Comparison of ENCODE assay signal across 27 cellular contexts in genomic region chr6:18985958-18986357, GRCh38.
"Had no signal": no experiment of that assay in that cellular context is flagged by ENCODE, and none has a peak within 500 bp of the region (broad histone marks: within the 10 kb centered on the region; RNA-seq: fewer than 3 reads in every experiment).

No MANE protein-coding gene starts in this region.

- H3K27me3 ChIP-seq: pancreas, suprapubic skin, tibial artery, uterus had no signal

- H3K4me3 Mint-ChIP-seq: immature natural killer cell; mesothelial cell of epicardium; naive B cell; natural killer cell; stimulated activated effector memory CD8-positive, alpha-beta T cell treated with anti-CD3 and anti-CD28 coated beads, Interleukin-12 subunit alpha, Interleukin-12 subunit beta, amount 100 ng/mL, for 72 hours; stimulated activated naive CD8-positive, alpha-beta T cell treated with anti-CD3 and anti-CD28 coated beads, Interleukin-15, Interleukin-2, amounts not matched to agents 100 ng/mL and 50 ng/mL, for 24 hours had no signal

- H3K27ac ChIP-seq: left lung, pancreas, prostate gland, suprapubic skin, thoracic aorta, tibial artery, uterus had no signal

- H3K36me3 Mint-ChIP-seq: immature natural killer cell; mesothelial cell of epicardium; naive B cell; natural killer cell; stimulated activated effector memory CD8-positive, alpha-beta T cell treated with anti-CD3 and anti-CD28 coated beads, Interleukin-12 subunit alpha, Interleukin-12 subunit beta, amount 100 ng/mL, for 72 hours had no signal

- DNase-seq: hypothalamus; immature natural killer cell; kidney; left colon; left lung; mesendoderm; naive B cell; natural killer cell; pancreas; posterior cingulate gyrus; retina; stimulated activated CD4-positive, alpha-beta T cell treated with anti-CD3 and anti-CD28 coated beads, Interleukin-12 subunit alpha, Interleukin-12 subunit beta, amount 100 ng/mL, for 4 hours; stimulated activated CD4-positive, alpha-beta T cell treated with anti-CD3 and anti-CD28 coated beads, Interleukin-15, amount 100 ng/mL, for 24 hours; stimulated activated CD4-positive, alpha-beta T cell treated with anti-CD3 and anti-CD28 coated beads, Interleukin-4, amount 100 ng/mL, for 24 hours; stimulated activated naive CD4-positive, alpha-beta T cell; tibial artery; trophoblast cell; uterus had no signal

- H3K27ac Mint-ChIP-seq: immature natural killer cell; mesothelial cell of epicardium; naive B cell; natural killer cell; stimulated activated effector memory CD8-positive, alpha-beta T cell treated with anti-CD3 and anti-CD28 coated beads, Interleukin-12 subunit alpha, Interleukin-12 subunit beta, amount 100 ng/mL, for 72 hours; stimulated activated naive CD8-positive, alpha-beta T cell treated with anti-CD3 and anti-CD28 coated beads, Interleukin-15, Interleukin-2, amounts not matched to agents 100 ng/mL and 50 ng/mL, for 24 hours had no signal

- H3K9me3 Mint-ChIP-seq: mesothelial cell of epicardium; stimulated activated naive CD8-positive, alpha-beta T cell treated with anti-CD3 and anti-CD28 coated beads, Interleukin-15, Interleukin-2, amounts not matched to agents 100 ng/mL and 50 ng/mL, for 24 hours had no signal

- H3K9me3 ChIP-seq: left lung, pancreas, prostate gland, suprapubic skin, thoracic aorta, tibial artery, uterus had no signal

- H3K4me1 ChIP-seq: pancreas, prostate gland, uterus had no signal

- H3K36me3 ChIP-seq: left lung, pancreas, prostate gland, suprapubic skin, thoracic aorta, tibial artery, uterus had no signal

- H3K27me3 Mint-ChIP-seq: stimulated activated naive CD8-positive, alpha-beta T cell treated with anti-CD3 and anti-CD28 coated beads, Interleukin-15, Interleukin-2, amounts not matched to agents 100 ng/mL and 50 ng/mL, for 24 hours had no signal

- H3K4me3 ChIP-seq: left lung, lung, pancreas, prostate gland, skin epidermis, suprapubic skin, thoracic aorta, tibial artery, uterus had no signal

- H3K4me1 Mint-ChIP-seq: immature natural killer cell; natural killer cell; stimulated activated effector memory CD8-positive, alpha-beta T cell treated with anti-CD3 and anti-CD28 coated beads, Interleukin-12 subunit alpha, Interleukin-12 subunit beta, amount 100 ng/mL, for 72 hours had no signal

- ATAC-seq: left colon; left lung; natural killer cell; pancreas; sciatic nerve; stimulated activated effector memory CD8-positive, alpha-beta T cell treated with anti-CD3 and anti-CD28 coated beads, Interleukin-12 subunit alpha, Interleukin-12 subunit beta, amount 100 ng/mL, for 72 hours had no signal
